Comparison of ENCODE assay signal across 23 cellular contexts in genomic region chr1:170250531-170251276, GRCh38.
"Had no signal": no experiment of that assay in that cellular context is flagged by ENCODE, and none has a peak within 500 bp of the region (broad histone marks: within the 10 kb centered on the region; RNA-seq: fewer than 3 reads in every experiment).

No MANE protein-coding gene starts in this region.

- H3K36me3 ChIP-seq: colonic mucosa, heart right ventricle, lower lobe of right lung, neural progenitor cell, ovary, suprapubic skin, thyroid gland, upper lobe of left lung, vagina had no signal

- H3K27ac Mint-ChIP-seq: natural killer cell treated with Interleukin-12 subunit alpha and Interleukin-12 subunit beta and Interleukin-15 and Interleukin-18, amount 100 ng/mL, for 72 hours; neural progenitor cell; stimulated activated effector memory CD8-positive, alpha-beta T cell treated with anti-CD3 and anti-CD28 coated beads, Interleukin-12 subunit alpha, Interleukin-12 subunit beta, amount 100 ng/mL, for 72 hours had no signal

- H3K27ac ChIP-seq: colonic mucosa, heart right ventricle, lower lobe of right lung, neural progenitor cell, ovary, suprapubic skin, thyroid gland, upper lobe of left lung, vagina had no signal

- H3K4me1 ChIP-seq: colonic mucosa, lower lobe of right lung, neural progenitor cell, suprapubic skin, thyroid gland, upper lobe of left lung, vagina had no signal

- ATAC-seq: heart right ventricle; left lobe of liver; right cardiac atrium; stimulated activated effector memory CD8-positive, alpha-beta T cell treated with anti-CD3 and anti-CD28 coated beads, Interleukin-12 subunit alpha, Interleukin-12 subunit beta, amount 100 ng/mL, for 72 hours; stimulated activated naive CD8-positive, alpha-beta T cell treated with anti-CD3 and anti-CD28 coated beads, Interleukin-15, Interleukin-2, amounts not matched to agents 100 U/mL and 50 U/mL, for 24 hours had no signal

- H3K4me3 ChIP-seq: colonic mucosa, heart right ventricle, lower lobe of right lung, neural progenitor cell, ovary, smooth muscle cell, suprapubic skin, thyroid gland, upper lobe of left lung, vagina had no signal

- H3K4me1 Mint-ChIP-seq: neural progenitor cell had no signal

- H3K4me3 Mint-ChIP-seq: natural killer cell treated with Interleukin-12 subunit alpha and Interleukin-12 subunit beta and Interleukin-15 and Interleukin-18, amount 100 ng/mL, for 72 hours; neural progenitor cell; stimulated activated effector memory CD8-positive, alpha-beta T cell treated with anti-CD3 and anti-CD28 coated beads, Interleukin-12 subunit alpha, Interleukin-12 subunit beta, amount 100 ng/mL, for 72 hours had no signal

- H3K9me3 Mint-ChIP-seq: stimulated activated effector memory CD8-positive, alpha-beta T cell treated with anti-CD3 and anti-CD28 coated beads, Interleukin-12 subunit alpha, Interleukin-12 subunit beta, amount 100 ng/mL, for 72 hours had no signal

- DNase-seq: colonic mucosa; effector CD4-positive, alpha-beta T cell; heart right ventricle; hypothalamus; islet precursor cell; lower lobe of right lung; mesenchymal stem cell; midbrain; nucleus accumbens; ovary; stimulated activated CD4-positive, alpha-beta T cell treated with anti-CD3 and anti-CD28 coated beads, Interleukin-4, amount 100 ng/mL, for 1 hour; stimulated activated CD8-positive, alpha-beta memory T cell treated with anti-CD3 and anti-CD28 coated beads, Interleukin-4, amount 100 ng/mL, for 48 hours; stimulated activated naive CD8-positive, alpha-beta T cell treated with anti-CD3 and anti-CD28 coated beads, Interleukin-15, Interleukin-2, amounts not matched to agents 100 U/mL and 50 U/mL, for 24 hours; thyroid gland had no signal

- H3K27me3 ChIP-seq: colonic mucosa, heart right ventricle, neural progenitor cell, ovary, suprapubic skin, thyroid gland, upper lobe of left lung, vagina had no signal

- H3K36me3 Mint-ChIP-seq: natural killer cell treated with Interleukin-12 subunit alpha and Interleukin-12 subunit beta and Interleukin-15 and Interleukin-18, amount 100 ng/mL, for 72 hours; neural progenitor cell; stimulated activated effector memory CD8-positive, alpha-beta T cell treated with anti-CD3 and anti-CD28 coated beads, Interleukin-12 subunit alpha, Interleukin-12 subunit beta, amount 100 ng/mL, for 72 hours had no signal

- H3K9me3 ChIP-seq: colonic mucosa, lower lobe of right lung, ovary, thyroid gland, vagina had no signal
